In the genomic region with DNA sequence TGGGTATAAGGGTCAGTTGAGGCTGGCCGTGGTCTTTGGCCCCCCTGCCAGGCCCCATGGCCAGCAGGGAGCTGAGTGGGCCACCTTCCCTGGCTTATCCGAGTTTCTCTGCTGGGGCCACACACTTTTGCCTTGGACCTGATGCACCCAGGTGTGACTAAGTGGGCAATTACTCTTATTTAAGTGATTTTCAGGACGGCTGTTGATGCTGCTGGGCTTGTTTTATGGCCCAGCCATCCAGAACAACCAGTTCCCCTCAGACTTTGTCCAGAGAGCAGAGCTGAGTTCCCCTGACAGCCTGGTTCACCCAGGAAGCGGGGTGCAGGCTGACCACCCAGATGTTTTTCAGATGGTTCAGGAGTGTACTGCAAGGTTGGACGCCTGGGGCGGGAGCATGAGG, we compare ENCODE assay signal across 19 cellular contexts.
"Had no signal": no experiment of that assay in that cellular context is flagged by ENCODE, and none has a peak within 500 bp of the region (broad histone marks: within the 10 kb centered on the region; RNA-seq: fewer than 3 reads in every experiment).

No MANE protein-coding gene starts in this region.

- H3K4me3 ChIP-seq: breast epithelium, hepatocyte, transverse colon had no signal

- DNase-seq: activated CD4-positive, alpha-beta T cell treated with anti-CD3 and anti-CD28 coated beads for 1 hour; activated CD4-positive, alpha-beta T cell treated with anti-CD3 and anti-CD28 coated beads, Interleukin-2, amount 50 U/mL, for 48 hours; activated CD8-positive, alpha-beta memory T cell treated with anti-CD3 and anti-CD28 coated beads, Interleukin-2, amount 10 ng/mL, durations not matched to agents 7 days and 5 days; activated gamma-delta T cell; activated naive CD8-positive, alpha-beta T cell treated with anti-CD3 and anti-CD28 coated beads, Interleukin-2, amount 10 ng/mL, durations not matched to agents 7 days and 5 days; activated T-cell treated with anti-CD3 and anti-CD28 coated beads, Interleukin-2, amount 50 U/mL, for 4 hours; anterior cingulate cortex; dermis blood vessel endothelial cell; endodermal cell; erythroblast; kidney; left ventricle myocardium superior; mesendoderm; small intestine; T-helper 9 cell; transverse colon had no signal

- H2AFZ ChIP-seq: hepatocyte had no signal

- H3K27me3 ChIP-seq: breast epithelium, hepatocyte, transverse colon had no signal

- H3K9me3 ChIP-seq: breast epithelium, transverse colon had no signal

- H3K4me2 ChIP-seq: hepatocyte had no signal

- H3K36me3 ChIP-seq: breast epithelium, transverse colon had no signal

- H3K27ac ChIP-seq: breast epithelium, hepatocyte had no signal

- H3K4me1 ChIP-seq: breast epithelium had no signal

- H3K79me2 ChIP-seq: hepatocyte had no signal

- ATAC-seq: activated CD8-positive, alpha-beta memory T cell treated with anti-CD3 and anti-CD28 coated beads, Interleukin-2, amount 10 ng/mL, durations not matched to agents 7 days and 5 days; activated T-cell treated with anti-CD3 and anti-CD28 coated beads, Interleukin-2, amount 50 U/mL, for 4 hours; left ventricle myocardium superior; stimulated activated effector memory CD8-positive, alpha-beta T cell treated with anti-CD3 and anti-CD28 coated beads, Interleukin-12 subunit alpha, Interleukin-12 subunit beta, amount 100 ng/mL, for 72 hours had no signal
